1 cellular context compared by ENCODE assay signal in the genomic region with DNA sequence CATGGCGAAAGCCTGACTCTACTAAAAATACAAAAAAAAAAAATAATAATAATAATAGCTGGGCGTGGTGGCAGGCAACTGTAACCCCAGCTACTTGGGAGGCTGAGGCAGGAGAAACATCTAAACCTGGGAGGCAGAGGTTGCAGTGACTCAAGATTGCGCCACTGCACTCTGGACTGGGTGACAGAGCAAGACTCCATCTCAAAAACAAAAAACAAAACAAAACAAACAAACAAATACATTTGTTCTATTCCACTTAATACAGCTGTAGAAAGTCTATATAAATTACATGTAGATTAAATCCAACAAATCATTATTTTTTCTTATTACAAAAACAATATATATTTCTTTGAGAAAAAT.
TF ChIP-seq lines count a peak whose summit lies in the region.

No MANE protein-coding gene starts in this region.

TF ChIP-seq in K562, 482 proteins besides CTCF, POLR2A, EP300 and RAD21 (continued from another document):
- no peak for TF ChIP-seq ZNF699 (CRISPR knock-in tag; IDR thresholded peaks at IDR 0.05; ENCODE audit: insufficient replicate concordance)
- TF ChIP-seq GMEB1 (CRISPR knock-in tag; IDR thresholded peaks at IDR 0.05): no peak
- no peak for TF ChIP-seq CBX8 (IDR thresholded peaks at IDR 0.05; ENCODE audit: borderline replicate concordance, extremely low read depth, low read depth, low read length, poor library complexity, severe bottlenecking)
- TF ChIP-seq CEBPG (CRISPR knock-in tag; IDR thresholded peaks at IDR 0.05): 0 out of 2 replicates have a peak, but pooled peaks have one; percentile 40
- peak; percentile 57 to 85; a peak in 3 of 4 replicates for TF ChIP-seq CEBPG (tag; conservative IDR thresholded peaks at IDR 0.05 in 1 of 2, IDR thresholded peaks at IDR 0.05 in 1 of 2)
